ENCODE assay signal across 1 cellular context in genomic region chr5:112276996-112277395, GRCh38.
TF ChIP-seq lines count a peak whose summit lies in the region.

No MANE protein-coding gene starts in this region.

TF ChIP-seq in HCT116, 20 proteins besides CTCF, POLR2A, EP300 and RAD21:
- TF ChIP-seq EGR1 (IDR thresholded peaks at IDR 0.05; ENCODE audit: low read depth): no peak
- TF ChIP-seq ELF1 (IDR thresholded peaks at IDR 0.05; ENCODE audit: borderline replicate concordance, low read depth): no peak
- TF ChIP-seq POLR2AphosphoS5 (IDR thresholded peaks at IDR 0.05; ENCODE audit: low read depth, low read length): no peak
- no peak for TF ChIP-seq ZBTB33 (IDR thresholded peaks at IDR 0.05; ENCODE audit: extremely low read depth, insufficient replicate concordance, low read length)
- no peak for TF ChIP-seq SRF (IDR thresholded peaks at IDR 0.05; ENCODE audit: low read depth)
